ENCODE assay signal across 1 cellular context in the genomic region with DNA sequence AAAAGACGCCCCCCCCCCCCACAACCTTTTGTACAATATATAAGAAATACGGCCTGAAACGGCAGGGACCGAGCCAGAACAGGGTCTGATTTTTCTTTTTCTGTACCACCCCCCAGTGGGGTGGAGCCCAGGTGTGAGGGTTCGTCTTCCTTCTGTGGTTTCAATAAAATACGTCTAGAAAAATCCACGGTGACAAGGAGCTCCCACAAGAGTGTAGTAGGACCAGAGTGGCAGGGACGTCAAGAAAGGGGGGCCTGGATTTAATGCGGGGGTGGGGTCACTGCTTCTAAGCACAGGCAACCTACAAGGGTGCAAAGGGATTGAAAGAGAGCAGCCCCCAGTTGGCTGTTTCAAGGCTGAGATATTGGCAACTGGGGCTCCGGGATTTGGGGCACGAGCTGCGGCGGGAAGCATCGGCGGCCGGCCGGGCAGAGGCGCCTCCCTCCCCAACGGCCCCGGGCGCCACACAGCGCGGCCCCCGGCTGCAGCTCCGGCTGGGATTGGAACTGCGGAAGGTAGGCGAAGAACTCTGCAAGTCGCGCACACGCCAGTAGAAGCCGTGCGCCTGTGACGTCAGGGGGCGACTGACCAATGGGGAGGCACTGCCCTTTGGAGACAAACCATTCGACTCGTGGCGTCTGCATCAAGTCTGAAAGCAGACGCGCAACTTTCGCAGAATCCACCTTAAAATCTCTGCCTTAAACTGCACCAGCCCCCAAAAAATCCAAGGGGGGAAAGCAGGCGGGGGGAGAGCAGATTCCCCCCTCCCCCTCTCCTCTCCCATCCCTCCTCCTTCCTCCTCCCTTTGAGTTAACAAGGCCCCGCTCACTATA.
TF ChIP-seq lines count a peak whose summit lies in the region.

A gene (plus strand): TSS at position 623 of the 833 bp plus-strand sequence. CDS start 425 bp downstream, outside the sequence.

TF ChIP-seq in HepG2, 621 proteins besides CTCF, POLR2A, EP300 and RAD21 (continued from another document and continues in another):
- TF ChIP-seq FOXA1 (IDR thresholded peaks at IDR 0.05): no peak
- no peak for TF ChIP-seq FOXA1 (CRISPR knock-in tag; IDR thresholded peaks at IDR 0.05)
- TF ChIP-seq CBX2 (IDR thresholded peaks at IDR 0.05; ENCODE audit: low read depth, low read length): no peak
- no peak for TF ChIP-seq CBX2 (CRISPR knock-in tag; IDR thresholded peaks at IDR 0.05; ENCODE audit: low read depth)
- no peak for TF ChIP-seq ZNF605 (CRISPR knock-in tag; IDR thresholded peaks at IDR 0.05)
- TF ChIP-seq PHF8 (CRISPR knock-in tag; IDR thresholded peaks at IDR 0.05): peak; percentile 49; the same call in 1 of the 2 replicates
- no peak for TF ChIP-seq TOPORS (CRISPR knock-in tag; IDR thresholded peaks at IDR 0.05)
- no peak for TF ChIP-seq SMAD9 (CRISPR knock-in tag; IDR thresholded peaks at IDR 0.05)
- TF ChIP-seq PTBP1 (IDR thresholded peaks at IDR 0.05; ENCODE audit: low read depth, low read length, poor library complexity, severe bottlenecking): no peak
- TF ChIP-seq, protein P1, sequence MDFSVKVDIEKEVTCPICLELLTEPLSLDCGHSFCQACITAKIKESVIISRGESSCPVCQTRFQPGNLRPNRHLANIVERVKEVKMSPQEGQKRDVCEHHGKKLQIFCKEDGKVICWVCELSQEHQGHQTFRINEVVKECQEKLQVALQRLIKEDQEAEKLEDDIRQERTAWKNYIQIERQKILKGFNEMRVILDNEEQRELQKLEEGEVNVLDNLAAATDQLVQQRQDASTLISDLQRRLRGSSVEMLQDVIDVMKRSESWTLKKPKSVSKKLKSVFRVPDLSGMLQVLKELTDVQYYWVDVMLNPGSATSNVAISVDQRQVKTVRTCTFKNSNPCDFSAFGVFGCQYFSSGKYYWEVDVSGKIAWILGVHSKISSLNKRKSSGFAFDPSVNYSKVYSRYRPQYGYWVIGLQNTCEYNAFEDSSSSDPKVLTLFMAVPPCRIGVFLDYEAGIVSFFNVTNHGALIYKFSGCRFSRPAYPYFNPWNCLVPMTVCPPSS (IDR thresholded peaks at IDR 0.05): no peak
- TF ChIP-seq KLF13 (CRISPR knock-in tag; IDR thresholded peaks at IDR 0.05): no peak
- TF ChIP-seq NR3C1 (CRISPR knock-in tag; IDR thresholded peaks at IDR 0.05): no peak
- no peak for TF ChIP-seq ZNF446 (CRISPR knock-in tag; IDR thresholded peaks at IDR 0.05)
- no peak; the same call in 1 of the 2 replicates for TF ChIP-seq ZNF782 (CRISPR knock-in tag; IDR thresholded peaks at IDR 0.05; ENCODE audit: borderline replicate concordance)
- peak; percentile 77 for TF ChIP-seq CREM (IDR thresholded peaks at IDR 0.05)
- TF ChIP-seq CREM (CRISPR knock-in tag; IDR thresholded peaks at IDR 0.05): no peak
- no peak for TF ChIP-seq MAFG (CRISPR knock-in tag; IDR thresholded peaks at IDR 0.05)
- TF ChIP-seq, protein P2, sequence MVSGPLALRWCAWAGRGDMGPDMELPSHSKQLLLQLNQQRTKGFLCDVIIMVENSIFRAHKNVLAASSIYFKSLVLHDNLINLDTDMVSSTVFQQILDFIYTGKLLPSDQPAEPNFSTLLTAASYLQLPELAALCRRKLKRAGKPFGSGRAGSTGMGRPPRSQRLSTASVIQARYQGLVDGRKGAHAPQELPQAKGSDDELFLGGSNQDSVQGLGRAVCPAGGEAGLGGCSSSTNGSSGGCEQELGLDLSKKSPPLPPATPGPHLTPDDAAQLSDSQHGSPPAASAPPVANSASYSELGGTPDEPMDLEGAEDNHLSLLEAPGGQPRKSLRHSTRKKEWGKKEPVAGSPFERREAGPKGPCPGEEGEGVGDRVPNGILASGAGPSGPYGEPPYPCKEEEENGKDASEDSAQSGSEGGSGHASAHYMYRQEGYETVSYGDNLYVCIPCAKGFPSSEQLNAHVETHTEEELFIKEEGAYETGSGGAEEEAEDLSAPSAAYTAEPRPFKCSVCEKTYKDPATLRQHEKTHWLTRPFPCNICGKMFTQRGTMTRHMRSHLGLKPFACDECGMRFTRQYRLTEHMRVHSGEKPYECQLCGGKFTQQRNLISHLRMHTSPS (CRISPR knock-in tag; IDR thresholded peaks at IDR 0.05; ENCODE audit: low read depth): no peak
- TF ChIP-seq BHLHE40 (IDR thresholded peaks at IDR 0.05; ENCODE audit: low read length): no peak
- no peak for TF ChIP-seq JDP2 (CRISPR knock-in tag; IDR thresholded peaks at IDR 0.05; ENCODE audit: borderline replicate concordance)
- TF ChIP-seq ZNF441 (CRISPR knock-in tag; IDR thresholded peaks at IDR 0.05; ENCODE audit: borderline replicate concordance): no peak
- TF ChIP-seq HDAC6 (IDR thresholded peaks at IDR 0.05; ENCODE audit: low read depth, low read length): no peak
- peak; percentile 31; the same call in 1 of the 2 replicates for TF ChIP-seq ZNF772 (CRISPR knock-in tag; IDR thresholded peaks at IDR 0.05)
- TF ChIP-seq CBFB (CRISPR knock-in tag; IDR thresholded peaks at IDR 0.05): no peak
- TF ChIP-seq, protein P3, sequence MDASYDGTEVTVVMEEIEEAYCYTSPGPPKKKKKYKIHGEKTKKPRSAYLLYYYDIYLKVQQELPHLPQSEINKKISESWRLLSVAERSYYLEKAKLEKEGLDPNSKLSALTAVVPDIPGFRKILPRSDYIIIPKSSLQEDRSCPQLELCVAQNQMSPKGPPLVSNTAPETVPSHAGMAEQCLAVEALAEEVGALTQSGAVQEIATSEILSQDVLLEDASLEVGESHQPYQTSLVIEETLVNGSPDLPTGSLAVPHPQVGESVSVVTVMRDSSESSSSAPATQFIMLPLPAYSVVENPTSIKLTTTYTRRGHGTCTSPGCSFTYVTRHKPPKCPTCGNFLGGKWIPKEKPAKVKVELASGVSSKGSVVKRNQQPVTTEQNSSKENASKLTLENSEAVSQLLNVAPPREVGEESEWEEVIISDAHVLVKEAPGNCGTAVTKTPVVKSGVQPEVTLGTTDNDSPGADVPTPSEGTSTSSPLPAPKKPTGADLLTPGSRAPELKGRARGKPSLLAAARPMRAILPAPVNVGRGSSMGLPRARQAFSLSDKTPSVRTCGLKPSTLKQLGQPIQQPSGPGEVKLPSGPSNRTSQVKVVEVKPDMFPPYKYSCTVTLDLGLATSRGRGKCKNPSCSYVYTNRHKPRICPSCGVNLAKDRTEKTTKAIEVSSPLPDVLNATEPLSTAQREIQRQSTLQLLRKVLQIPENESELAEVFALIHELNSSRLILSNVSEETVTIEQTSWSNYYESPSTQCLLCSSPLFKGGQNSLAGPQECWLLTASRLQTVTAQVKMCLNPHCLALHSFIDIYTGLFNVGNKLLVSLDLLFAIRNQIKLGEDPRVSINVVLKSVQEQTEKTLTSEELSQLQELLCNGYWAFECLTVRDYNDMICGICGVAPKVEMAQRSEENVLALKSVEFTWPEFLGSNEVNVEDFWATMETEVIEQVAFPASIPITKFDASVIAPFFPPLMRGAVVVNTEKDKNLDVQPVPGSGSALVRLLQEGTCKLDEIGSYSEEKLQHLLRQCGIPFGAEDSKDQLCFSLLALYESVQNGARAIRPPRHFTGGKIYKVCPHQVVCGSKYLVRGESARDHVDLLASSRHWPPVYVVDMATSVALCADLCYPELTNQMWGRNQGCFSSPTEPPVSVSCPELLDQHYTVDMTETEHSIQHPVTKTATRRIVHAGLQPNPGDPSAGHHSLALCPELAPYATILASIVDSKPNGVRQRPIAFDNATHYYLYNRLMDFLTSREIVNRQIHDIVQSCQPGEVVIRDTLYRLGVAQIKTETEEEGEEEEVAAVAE (CRISPR knock-in tag; IDR thresholded peaks at IDR 0.05; ENCODE audit: borderline replicate concordance): no peak
- no peak for TF ChIP-seq ZNF615 (CRISPR knock-in tag; IDR thresholded peaks at IDR 0.05; ENCODE audit: borderline replicate concordance)
- no peak for TF ChIP-seq RCOR2 (CRISPR knock-in tag; IDR thresholded peaks at IDR 0.05)
- peak; percentile 46; the same call in 1 of the 2 replicates for TF ChIP-seq BRD4 (CRISPR knock-in tag; IDR thresholded peaks at IDR 0.05)
- no peak for TF ChIP-seq EHMT2 (IDR thresholded peaks at IDR 0.05; ENCODE audit: borderline replicate concordance, low read depth, low read length)
- TF ChIP-seq U2AF2 (IDR thresholded peaks at IDR 0.05; ENCODE audit: low read depth, low read length): no peak
- TF ChIP-seq KDM2A (CRISPR knock-in tag; IDR thresholded peaks at IDR 0.05; ENCODE audit: borderline replicate concordance, low read depth): peak; percentile 65; the same call in 1 of the 2 replicates
- TF ChIP-seq ZNF205 (CRISPR knock-in tag; IDR thresholded peaks at IDR 0.05): peak; percentile 52; the same call in 1 of the 2 replicates
- TF ChIP-seq ZNF20 (CRISPR knock-in tag; IDR thresholded peaks at IDR 0.05): no peak
- TF ChIP-seq PCBP1 (IDR thresholded peaks at IDR 0.05; ENCODE audit: borderline replicate concordance, low read depth, low read length): no peak
- TF ChIP-seq ZNF326 (CRISPR knock-in tag; IDR thresholded peaks at IDR 0.05; ENCODE audit: borderline replicate concordance): no peak
- TF ChIP-seq, protein P4, sequence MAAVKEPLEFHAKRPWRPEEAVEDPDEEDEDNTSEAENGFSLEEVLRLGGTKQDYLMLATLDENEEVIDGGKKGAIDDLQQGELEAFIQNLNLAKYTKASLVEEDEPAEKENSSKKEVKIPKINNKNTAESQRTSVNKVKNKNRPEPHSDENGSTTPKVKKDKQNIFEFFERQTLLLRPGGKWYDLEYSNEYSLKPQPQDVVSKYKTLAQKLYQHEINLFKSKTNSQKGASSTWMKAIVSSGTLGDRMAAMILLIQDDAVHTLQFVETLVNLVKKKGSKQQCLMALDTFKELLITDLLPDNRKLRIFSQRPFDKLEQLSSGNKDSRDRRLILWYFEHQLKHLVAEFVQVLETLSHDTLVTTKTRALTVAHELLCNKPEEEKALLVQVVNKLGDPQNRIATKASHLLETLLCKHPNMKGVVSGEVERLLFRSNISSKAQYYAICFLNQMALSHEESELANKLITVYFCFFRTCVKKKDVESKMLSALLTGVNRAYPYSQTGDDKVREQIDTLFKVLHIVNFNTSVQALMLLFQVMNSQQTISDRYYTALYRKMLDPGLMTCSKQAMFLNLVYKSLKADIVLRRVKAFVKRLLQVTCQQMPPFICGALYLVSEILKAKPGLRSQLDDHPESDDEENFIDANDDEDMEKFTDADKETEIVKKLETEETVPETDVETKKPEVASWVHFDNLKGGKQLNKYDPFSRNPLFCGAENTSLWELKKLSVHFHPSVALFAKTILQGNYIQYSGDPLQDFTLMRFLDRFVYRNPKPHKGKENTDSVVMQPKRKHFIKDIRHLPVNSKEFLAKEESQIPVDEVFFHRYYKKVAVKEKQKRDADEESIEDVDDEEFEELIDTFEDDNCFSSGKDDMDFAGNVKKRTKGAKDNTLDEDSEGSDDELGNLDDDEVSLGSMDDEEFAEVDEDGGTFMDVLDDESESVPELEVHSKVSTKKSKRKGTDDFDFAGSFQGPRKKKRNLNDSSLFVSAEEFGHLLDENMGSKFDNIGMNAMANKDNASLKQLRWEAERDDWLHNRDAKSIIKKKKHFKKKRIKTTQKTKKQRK (IDR thresholded peaks at IDR 0.05; ENCODE audit: low read length): no peak
- TF ChIP-seq RNF2 (conservative IDR thresholded peaks at IDR 0.05; ENCODE audit: low read depth): no peak
- no peak for TF ChIP-seq CENPT (CRISPR knock-in tag; IDR thresholded peaks at IDR 0.05; ENCODE audit: low read depth)
- TF ChIP-seq, protein P5, sequence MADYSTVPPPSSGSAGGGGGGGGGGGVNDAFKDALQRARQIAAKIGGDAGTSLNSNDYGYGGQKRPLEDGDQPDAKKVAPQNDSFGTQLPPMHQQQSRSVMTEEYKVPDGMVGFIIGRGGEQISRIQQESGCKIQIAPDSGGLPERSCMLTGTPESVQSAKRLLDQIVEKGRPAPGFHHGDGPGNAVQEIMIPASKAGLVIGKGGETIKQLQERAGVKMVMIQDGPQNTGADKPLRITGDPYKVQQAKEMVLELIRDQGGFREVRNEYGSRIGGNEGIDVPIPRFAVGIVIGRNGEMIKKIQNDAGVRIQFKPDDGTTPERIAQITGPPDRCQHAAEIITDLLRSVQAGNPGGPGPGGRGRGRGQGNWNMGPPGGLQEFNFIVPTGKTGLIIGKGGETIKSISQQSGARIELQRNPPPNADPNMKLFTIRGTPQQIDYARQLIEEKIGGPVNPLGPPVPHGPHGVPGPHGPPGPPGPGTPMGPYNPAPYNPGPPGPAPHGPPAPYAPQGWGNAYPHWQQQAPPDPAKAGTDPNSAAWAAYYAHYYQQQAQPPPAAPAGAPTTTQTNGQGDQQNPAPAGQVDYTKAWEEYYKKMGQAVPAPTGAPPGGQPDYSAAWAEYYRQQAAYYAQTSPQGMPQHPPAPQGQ (CRISPR knock-in tag; IDR thresholded peaks at IDR 0.05; ENCODE audit: borderline replicate concordance): no peak
- no peak for TF ChIP-seq ZNF781 (CRISPR knock-in tag; IDR thresholded peaks at IDR 0.05; ENCODE audit: borderline replicate concordance, not compliant biosample characterization)
- TF ChIP-seq NFE2L1 (CRISPR knock-in tag; IDR thresholded peaks at IDR 0.05; ENCODE audit: borderline replicate concordance): no peak
- TF ChIP-seq, protein P6, sequence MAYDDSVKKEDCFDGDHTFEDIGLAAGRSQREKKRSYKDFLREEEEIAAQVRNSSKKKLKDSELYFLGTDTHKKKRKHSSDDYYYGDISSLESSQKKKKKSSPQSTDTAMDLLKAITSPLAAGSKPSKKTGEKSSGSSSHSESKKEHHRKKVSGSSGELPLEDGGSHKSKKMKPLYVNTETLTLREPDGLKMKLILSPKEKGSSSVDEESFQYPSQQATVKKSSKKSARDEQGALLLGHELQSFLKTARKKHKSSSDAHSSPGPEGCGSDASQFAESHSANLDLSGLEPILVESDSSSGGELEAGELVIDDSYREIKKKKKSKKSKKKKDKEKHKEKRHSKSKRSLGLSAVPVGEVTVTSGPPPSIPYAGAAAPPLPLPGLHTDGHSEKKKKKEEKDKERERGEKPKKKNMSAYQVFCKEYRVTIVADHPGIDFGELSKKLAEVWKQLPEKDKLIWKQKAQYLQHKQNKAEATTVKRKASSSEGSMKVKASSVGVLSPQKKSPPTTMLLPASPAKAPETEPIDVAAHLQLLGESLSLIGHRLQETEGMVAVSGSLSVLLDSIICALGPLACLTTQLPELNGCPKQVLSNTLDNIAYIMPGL (CRISPR knock-in tag; IDR thresholded peaks at IDR 0.05; ENCODE audit: borderline replicate concordance in 1 of 2, low read depth in 1 of 2): peak; percentile 43 to 78; a peak in 3 of 4 replicates
- 0 out of 2 replicates have a peak, but pooled peaks have one; percentile 41 for TF ChIP-seq GATAD1 (CRISPR knock-in tag; IDR thresholded peaks at IDR 0.05)
- peak; percentile 70 for TF ChIP-seq ISL2 (CRISPR knock-in tag; IDR thresholded peaks at IDR 0.05)
- TF ChIP-seq ZNF30 (CRISPR knock-in tag; IDR thresholded peaks at IDR 0.05): no peak
- no peak; the same call in 1 of the 2 replicates for TF ChIP-seq ZNF788 (CRISPR knock-in tag; IDR thresholded peaks at IDR 0.05; ENCODE audit: borderline replicate concordance)
- peak; percentile 74; the same call in 1 of the 2 replicates for TF ChIP-seq ZNF331 (CRISPR knock-in tag; IDR thresholded peaks at IDR 0.05)
- TF ChIP-seq, protein P7, sequence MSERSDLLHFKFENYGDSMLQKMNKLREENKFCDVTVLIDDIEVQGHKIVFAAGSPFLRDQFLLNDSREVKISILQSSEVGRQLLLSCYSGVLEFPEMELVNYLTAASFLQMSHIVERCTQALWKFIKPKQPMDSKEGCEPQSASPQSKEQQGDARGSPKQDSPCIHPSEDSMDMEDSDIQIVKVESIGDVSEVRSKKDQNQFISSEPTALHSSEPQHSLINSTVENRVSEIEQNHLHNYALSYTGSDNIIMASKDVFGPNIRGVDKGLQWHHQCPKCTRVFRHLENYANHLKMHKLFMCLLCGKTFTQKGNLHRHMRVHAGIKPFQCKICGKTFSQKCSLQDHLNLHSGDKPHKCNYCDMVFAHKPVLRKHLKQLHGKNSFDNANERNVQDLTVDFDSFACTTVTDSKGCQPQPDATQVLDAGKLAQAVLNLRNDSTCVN (CRISPR knock-in tag; IDR thresholded peaks at IDR 0.05; ENCODE audit: borderline replicate concordance): no peak
- no peak for TF ChIP-seq RFX3 (CRISPR knock-in tag; IDR thresholded peaks at IDR 0.05)
